Comparison of ENCODE assay signal across 22 cellular contexts in genomic region chr6:75532521-75532920, GRCh38. TPM values are rescaled to one million over a fixed set of nuclear protein-coding genes. Genes with fewer than 3 reads are reported as not detected.
DNase-seq lines count a peak whose midpoint lies in the region; ATAC-seq, FAIRE-seq and TF ChIP-seq lines count a peak whose summit lies in the region.
"Had no signal": no experiment of that assay in that cellular context is flagged by ENCODE, and none has a peak within 500 bp of the region (broad histone marks: within the 10 kb centered on the region; RNA-seq: fewer than 3 reads in every experiment).

No MANE protein-coding gene starts in this region.

- H3K4me1 ChIP-seq in mammary epithelial cell (ENCODE audit: insufficient read depth, low read length): no peaks in the 10 kb centered on the region

- in situ Hi-C loops in mammary epithelial cell (cut with MboI; ENCODE audit: low sequenced_read_pairs in 2 of 2): no loop called here

- no peak overlapping the region for H3K4me2 ChIP-seq in mammary epithelial cell (ENCODE audit: insufficient read depth, low read depth, low read length)
- H3K4me2 ChIP-seq: hepatocyte had no signal

- no TSS peak for BruUV-seq in mammary epithelial cell (replicated peaks; lab: Mats Ljungman, UMichigan)

- no peak overlapping the region for H3K27ac ChIP-seq in mammary epithelial cell (ENCODE audit: insufficient read depth, low read depth, low read length)
- H3K27ac ChIP-seq: C4-2B, hepatocyte, RWPE1 had no signal

- H2AFZ ChIP-seq in mammary epithelial cell (ENCODE audit: low read depth, low read length): peak overlapping the region; percentile 0
- H2AFZ ChIP-seq: hepatocyte had no signal

- FAIRE-seq in HTR-8/SVneo (lab: Jason Lieb, UNC): no peak
- FAIRE-seq: GM12891, islet of Langerhans had no signal

- H3K4me3 ChIP-seq in mammary epithelial cell (replicated peaks in 1 of 3; ENCODE audit: insufficient read depth in 1 of 3, low read depth in 2 of 3, low read length in 3 of 3) (no peak overlapping the region), kidney epithelial cell (ENCODE audit: low read depth, low read length) (no peak overlapping the region)
- H3K4me3 ChIP-seq: hepatocyte had no signal

- dilution Hi-C loops in mammary epithelial cell (cut with HindIII; ENCODE audit: low sequenced_read_pairs): no loop called here

- ATAC-seq in GM18520 (IDR thresholded peaks at IDR 0.05; ENCODE audit: unreplicated experiment): no peak
- ATAC-seq: activated CD8-positive, alpha-beta T cell treated with anti-CD3 and anti-CD28 coated beads for 36 hours; effector memory CD8-positive, alpha-beta T cell had no signal

- H3K36me3 ChIP-seq in mammary epithelial cell (ENCODE audit: insufficient read depth, low read length) (no peaks in the 10 kb centered on the region), kidney epithelial cell (ENCODE audit: control insufficient read depth, insufficient read depth, low read length) (no peaks in the 10 kb centered on the region)

- CTCF ChIA-PET in mammary epithelial cell (lab: Charles Lee; ENCODE audit: low non-redundant PET): no interaction called here

- H3K27me3 ChIP-seq in mammary epithelial cell (ENCODE audit: insufficient read depth, low read length) (no peaks in the 10 kb centered on the region), kidney epithelial cell (ENCODE audit: control insufficient read depth, insufficient read depth, low read length) (no peaks in the 10 kb centered on the region)
- H3K27me3 ChIP-seq: hepatocyte had no signal

- DNase-seq in EH (ENCODE audit: low read depth): peak; percentile 66
- peak; percentile 4 for DNase-seq in HTR-8/SVneo (ENCODE audit: insufficient read length, low spot score)
- peak; percentile 50 for DNase-seq in mammary epithelial cell
- peak; percentile 19 for DNase-seq in kidney epithelial cell (ENCODE audit: low read depth)
- no peak for DNase-seq in T-helper 1 cell
- DNase-seq in GDM1 (lab: John Stamatoyannopoulos, UW): no peak
- DNase-seq in globus pallidus (ENCODE audit: low spot score): no peak
- DNase-seq: activated B cell treated with CpG ODN at 0.5 μM for 24 hours; activated CD8-positive, alpha-beta T cell treated with anti-CD3 and anti-CD28 coated beads for 36 hours; activated naive CD4-positive, alpha-beta T cell; amygdala; cerebellar nuclear complex; effector memory CD8-positive, alpha-beta T cell; H7; T1000 had no signal

- H3K9ac ChIP-seq in mammary epithelial cell (ENCODE audit: insufficient read depth, low read length): no peak overlapping the region

- no peaks in the 10 kb centered on the region for H3K9me3 ChIP-seq in mammary epithelial cell (replicated peaks; ENCODE audit: insufficient read depth, low read length)

- no peaks in the 10 kb centered on the region for H3K79me2 ChIP-seq in mammary epithelial cell (ENCODE audit: insufficient read depth, low read length)
- H3K79me2 ChIP-seq: hepatocyte had no signal

- WGBS in mammary epithelial cell (ENCODE audit: low coverage, missing lambda C conversion rate): 0% methylated on average over 1 of the region's 1 CpG

- no peaks in the 10 kb centered on the region for H4K20me1 ChIP-seq in mammary epithelial cell (ENCODE audit: insufficient read depth, low read length)

- intact Hi-C loops in mammary epithelial cell (cut with micrococcal nuclease): no loop called here

- TF ChIP-seq CTCF in mammary epithelial cell (conservative IDR thresholded peaks at IDR 0.05 in 1 of 2, IDR thresholded peaks at IDR 0.05 in 1 of 2; ENCODE audit: extremely low read depth in 1 of 2, insufficient read depth in 1 of 2, low read depth in 1 of 2, low read length in 2 of 2) (no peak), kidney epithelial cell (IDR thresholded peaks at IDR 0.05; ENCODE audit: insufficient read depth, low read length, poor library complexity, severe bottlenecking) (no peak)

RNA-seq across cellular contexts. Expression of gene FILIP1, which starts 38.9 kb away (rescaled TPM):
- total RNA-seq in mammary epithelial cell (under 1 TPM in 1 of 2 donors, not detected in 1; under 0.01 TPM), kidney epithelial cell (0.04 and 0.21 TPM in 2 replicates)
- not detected for polyA plus RNA-seq in mammary epithelial cell
- not detected for polyA minus RNA-seq in mammary epithelial cell
- total RNA-seq: activated B cell treated with CpG ODN at 0.5 μM for 24 hours, NCI-H460 had no signal

Comparison
In these comparisons a context has a peak if more than half of its experiments do, and no peak if none do; other contexts are left out.
1. DNase-seq: peak in EH (single experiment), HTR-8/SVneo (single experiment), mammary epithelial cell (single experiment) and kidney epithelial cell (single experiment); none in T-helper 1 cell (0 of 5), GDM1 (single experiment) and globus pallidus (single experiment).